ENCODE assay signal across 1 cellular context in genomic region chr11:87097582-87097981, GRCh38.
TF ChIP-seq lines count a peak whose summit lies in the region.

No MANE protein-coding gene starts in this region.

TF ChIP-seq in HepG2, 621 proteins besides CTCF, POLR2A, EP300 and RAD21 (continued from another document):
- TF ChIP-seq PAXIP1 (CRISPR knock-in tag; conservative IDR thresholded peaks at IDR 0.05) (no peak; the same call in 1 of the 2 replicates), BRD4 (CRISPR knock-in tag; IDR thresholded peaks at IDR 0.05) (no peak), ZNF572 (CRISPR knock-in tag; IDR thresholded peaks at IDR 0.05) (no peak), ZSCAN22 (CRISPR knock-in tag; IDR thresholded peaks at IDR 0.05) (no peak), ZNF33A (CRISPR knock-in tag; IDR thresholded peaks at IDR 0.05; ENCODE audit: borderline replicate concordance) (no peak), PRMT3 (CRISPR knock-in tag; IDR thresholded peaks at IDR 0.05; ENCODE audit: borderline replicate concordance, low read depth) (no peak), ZSCAN25 (CRISPR knock-in tag; IDR thresholded peaks at IDR 0.05) (no peak), CSRNP2 (CRISPR knock-in tag; conservative IDR thresholded peaks at IDR 0.05; ENCODE audit: low read depth) (no peak), DDIT3 (CRISPR knock-in tag; IDR thresholded peaks at IDR 0.05) (no peak), UBTF (CRISPR knock-in tag; IDR thresholded peaks at IDR 0.05) (no peak), AHDC1 (CRISPR knock-in tag; IDR thresholded peaks at IDR 0.05; ENCODE audit: borderline replicate concordance) (no peak), TEF (CRISPR knock-in tag; IDR thresholded peaks at IDR 0.05) (no peak), IRF2 (CRISPR knock-in tag; IDR thresholded peaks at IDR 0.05) (0 out of 2 replicates have a peak, but pooled peaks have one; percentile 42), NFKB2 (CRISPR knock-in tag; IDR thresholded peaks at IDR 0.05; ENCODE audit: borderline replicate concordance) (no peak), NONO (IDR thresholded peaks at IDR 0.05) (no peak), NONO (CRISPR knock-in tag; conservative IDR thresholded peaks at IDR 0.05) (no peak), ZNF331 (CRISPR knock-in tag; IDR thresholded peaks at IDR 0.05) (no peak), HOMEZ (CRISPR knock-in tag; IDR thresholded peaks at IDR 0.05; ENCODE audit: low read depth) (peak; percentile 72; the same call in 1 of the 2 replicates), RFXAP (CRISPR knock-in tag; IDR thresholded peaks at IDR 0.05; ENCODE audit: borderline replicate concordance) (no peak), FOXP1 (IDR thresholded peaks at IDR 0.05) (no peak), FOXP1 (CRISPR knock-in tag; IDR thresholded peaks at IDR 0.05) (no peak), ZNF724P (CRISPR knock-in tag; IDR thresholded peaks at IDR 0.05; ENCODE audit: borderline replicate concordance) (no peak), ZNF792 (CRISPR knock-in tag; IDR thresholded peaks at IDR 0.05) (0 out of 2 replicates have a peak, but pooled peaks have one; percentile 45), ELF1 (CRISPR knock-in tag; IDR thresholded peaks at IDR 0.05) (peak; percentile 72), ZBTB46 (CRISPR knock-in tag; IDR thresholded peaks at IDR 0.05; ENCODE audit: borderline replicate concordance) (no peak), ZNF747 (CRISPR knock-in tag; IDR thresholded peaks at IDR 0.05; ENCODE audit: borderline replicate concordance) (no peak), FOSL2 (CRISPR knock-in tag; IDR thresholded peaks at IDR 0.05) (no peak), ZNF556 (CRISPR knock-in tag; IDR thresholded peaks at IDR 0.05; ENCODE audit: borderline replicate concordance) (no peak)
